ENCODE assay signal across 9 cellular contexts in the genomic region with DNA sequence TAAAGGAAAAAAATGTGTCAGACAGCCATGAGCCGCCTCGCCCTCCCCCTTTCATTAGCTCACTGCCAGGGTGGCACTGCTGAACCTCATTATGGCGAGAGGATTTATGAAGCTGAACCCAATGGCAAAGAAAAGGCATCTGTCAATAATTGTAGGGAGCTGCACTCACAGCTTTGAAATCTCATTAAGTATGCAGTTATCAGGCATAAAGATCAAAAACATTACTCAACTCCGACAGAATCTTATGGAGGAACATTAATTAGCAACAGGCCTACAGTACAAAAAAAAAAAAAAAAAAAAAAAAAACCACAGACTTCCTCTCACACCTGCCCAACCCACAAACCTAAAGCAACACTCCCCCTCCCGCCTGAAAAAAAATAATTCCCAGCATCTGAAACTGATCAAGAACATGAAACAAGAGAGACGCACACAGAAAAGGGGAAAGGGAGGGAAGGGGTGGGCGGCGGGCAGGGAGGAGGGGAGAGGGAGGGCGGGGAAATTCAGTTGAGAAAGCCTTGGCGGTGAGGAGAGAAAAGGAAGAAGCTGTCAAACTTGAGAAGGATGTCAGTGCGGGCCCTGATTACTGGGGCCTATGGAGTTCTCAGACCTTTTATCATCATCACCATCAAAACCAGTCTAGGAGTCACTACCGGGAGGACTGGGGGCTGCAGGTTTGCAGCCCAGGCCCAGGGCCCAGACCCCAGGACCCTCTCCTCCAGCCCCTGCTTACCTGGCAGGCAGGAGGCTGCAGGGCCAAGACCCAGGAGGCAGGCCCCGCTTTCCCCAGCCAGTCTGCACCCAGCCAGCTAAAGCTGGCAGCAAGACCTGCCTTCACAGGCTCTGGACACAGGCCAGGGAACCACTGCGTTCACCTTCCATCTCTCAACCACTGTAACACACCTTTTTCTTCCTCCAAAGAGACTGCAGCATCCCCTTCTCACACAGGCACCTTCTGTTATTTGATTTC. TPM values are rescaled to one million over a fixed set of nuclear protein-coding genes. Genes with fewer than 3 reads are reported as not detected.
DNase-seq lines count a peak whose midpoint lies in the region; ATAC-seq and TF ChIP-seq lines count a peak whose summit lies in the region.
"Had no signal": no experiment of that assay in that cellular context is flagged by ENCODE, and none has a peak within 500 bp of the region (broad histone marks: within the 10 kb centered on the region; RNA-seq: fewer than 3 reads in every experiment).

No MANE protein-coding gene starts in this region.

- H3K9ac ChIP-seq in smooth muscle cell (ENCODE audit: low read depth) (no peak overlapping the region), PC-3 (ENCODE audit: low read length) (no peak overlapping the region)

- H4K20me1 ChIP-seq in smooth muscle cell (ENCODE audit: low read depth) (peaks cover 81% of the 10 kb centered on the region), PC-3 (ENCODE audit: low read length) (no peaks in the 10 kb centered on the region)

- peak overlapping the region; percentile 42 for H3K4me3 Mint-ChIP-seq in activated CD4-positive, alpha-beta T cell treated with anti-CD3 and anti-CD28 coated beads, Interleukin-2, amount 10 ng/mL, durations not matched to agents 24 days and 14 days

- H2AFZ ChIP-seq in smooth muscle cell (ENCODE audit: low read depth): no peak overlapping the region
- no peak overlapping the region for H2AFZ ChIP-seq in PC-3 (ENCODE audit: low read length)

- no peaks in the 10 kb centered on the region for H3K9me2 ChIP-seq in PC-3 (replicated peaks; ENCODE audit: low read length)

- peak; percentile 21; the same call in 1 of the 3 replicates for ATAC-seq in RWPE2 (ENCODE audit: low read depth)
- peak; percentile 28 for ATAC-seq in esophagus mucosa
- no peak for ATAC-seq in PC-3

- no peaks in the 10 kb centered on the region for H3K9me3 Mint-ChIP-seq in activated CD4-positive, alpha-beta T cell treated with anti-CD3 and anti-CD28 coated beads, Interleukin-2, amount 10 ng/mL, durations not matched to agents 24 days and 14 days

- CTCF ChIA-PET in PC-3 (lab: Charles Lee): no interaction called here

- no peaks in the 10 kb centered on the region for H3K9me3 ChIP-seq in RWPE2 (ENCODE audit: severe bottlenecking)
- H3K9me3 ChIP-seq in smooth muscle cell (replicated peaks; ENCODE audit: low read depth): no peaks in the 10 kb centered on the region
- no peaks in the 10 kb centered on the region for H3K9me3 ChIP-seq in PC-3 (ENCODE audit: low read length)

- H3K27me3 Mint-ChIP-seq in activated CD4-positive, alpha-beta T cell treated with anti-CD3 and anti-CD28 coated beads, Interleukin-2, amount 10 ng/mL, durations not matched to agents 24 days and 14 days: peaks cover 54% of the 10 kb centered on the region

- DNase-seq in activated CD4-positive, alpha-beta T cell treated with anti-CD3 and anti-CD28 coated beads, Interleukin-2, amount 10 ng/mL, durations not matched to agents 24 days and 14 days: peak; percentile 75
- DNase-seq in activated CD4-positive, alpha-beta T cell treated with anti-CD3 and anti-CD28 coated beads for 48 hours: no peak
- DNase-seq in RWPE2 (ENCODE audit: low spot score): no peak
- no peak for DNase-seq in smooth muscle cell (lab: John Stamatoyannopoulos, UW; ENCODE audit: unreplicated experiment)
- DNase-seq in NCI-H1930 (lab: John Stamatoyannopoulos, UW): no peak
- no peak for DNase-seq in pons (ENCODE audit: low spot score)
- DNase-seq in PC-3: no peak
- DNase-seq: hippocampal formation had no signal

- H3K36me3 Mint-ChIP-seq in activated CD4-positive, alpha-beta T cell treated with anti-CD3 and anti-CD28 coated beads, Interleukin-2, amount 10 ng/mL, durations not matched to agents 24 days and 14 days (ENCODE audit: low read depth): no peaks in the 10 kb centered on the region

- no peaks in the 10 kb centered on the region for H3K36me3 ChIP-seq in RWPE2 (ENCODE audit: low read depth)
- H3K36me3 ChIP-seq in smooth muscle cell (ENCODE audit: low read depth): no peaks in the 10 kb centered on the region
- no peaks in the 10 kb centered on the region for H3K36me3 ChIP-seq in PC-3 (ENCODE audit: low read depth, low read length)

- POLR2A ChIA-PET in PC-3 (lab: Charles Lee; ENCODE audit: unreplicated experiment): no interaction called here

- no peak for TF ChIP-seq CTCF in RWPE2 (IDR thresholded peaks at IDR 0.05; ENCODE audit: poor library complexity, severe bottlenecking)
- TF ChIP-seq CTCF in smooth muscle cell (IDR thresholded peaks at IDR 0.05; ENCODE audit: borderline replicate concordance, insufficient read depth, poor library complexity, severe bottlenecking): no peak
- no peak for TF ChIP-seq CTCF in PC-3 (conservative IDR thresholded peaks at IDR 0.05; ENCODE audit: low read depth, low read length)

- H3K27me3 ChIP-seq in RWPE2 (ENCODE audit: insufficient read depth, poor library complexity, severe bottlenecking) (no peaks in the 10 kb centered on the region), smooth muscle cell (ENCODE audit: low read depth) (no peaks in the 10 kb centered on the region), PC-3 (ENCODE audit: low read length) (no peaks in the 10 kb centered on the region)

- H3K79me2 ChIP-seq in smooth muscle cell (ENCODE audit: low read depth) (peaks cover 91% of the 10 kb centered on the region), PC-3 (ENCODE audit: low read length) (no peaks in the 10 kb centered on the region)

- intact Hi-C loops in activated CD4-positive, alpha-beta T cell treated with anti-CD3 and anti-CD28 coated beads, Interleukin-2, amount 10 ng/mL, durations not matched to agents 24 days and 14 days (cut with micrococcal nuclease): no loop called here
- intact Hi-C loops in PC-3 (cut with micrococcal nuclease): no loop called here

- H3K27ac Mint-ChIP-seq in activated CD4-positive, alpha-beta T cell treated with anti-CD3 and anti-CD28 coated beads, Interleukin-2, amount 10 ng/mL, durations not matched to agents 24 days and 14 days: peak overlapping the region; percentile 86

- peaks cover 20% of the 10 kb centered on the region for H3K4me1 Mint-ChIP-seq in activated CD4-positive, alpha-beta T cell treated with anti-CD3 and anti-CD28 coated beads, Interleukin-2, amount 10 ng/mL, durations not matched to agents 24 days and 14 days

- 40% methylated on average over 9 of the region's 14 CpGs for WGBS in smooth muscle cell (ENCODE audit: low lambda C conversion rate)

- peaks cover 52% of the 10 kb centered on the region for H3F3A ChIP-seq in smooth muscle cell (ENCODE audit: low read depth)
- no peaks in the 10 kb centered on the region for H3F3A ChIP-seq in PC-3 (ENCODE audit: low read length, unreplicated experiment)

- H3K4me2 ChIP-seq in smooth muscle cell (peak overlapping the region; percentile 79), PC-3 (ENCODE audit: low read length) (no peak overlapping the region)

- H3K4me1 ChIP-seq in RWPE2 (ENCODE audit: insufficient read depth, poor library complexity, severe bottlenecking) (no peaks in the 10 kb centered on the region), smooth muscle cell (ENCODE audit: low read depth) (peaks cover 31% of the 10 kb centered on the region), PC-3 (ENCODE audit: insufficient read depth, low read length) (no peaks in the 10 kb centered on the region)

- no TSS peak for BruUV-seq in PC-3 (replicated peaks; lab: Mats Ljungman, UMichigan)

- H3K27ac ChIP-seq in RWPE2 (ENCODE audit: poor library complexity, severe bottlenecking) (no peak overlapping the region), smooth muscle cell (ENCODE audit: low read depth) (peak overlapping the region; percentile 81), PC-3 (ENCODE audit: low read length) (no peak overlapping the region)

- H3K4me3 ChIP-seq in RWPE2 (ENCODE audit: severe bottlenecking) (no peak overlapping the region), smooth muscle cell (no peak overlapping the region), PC-3 (ENCODE audit: low read length) (no peak overlapping the region)

RNA-seq across cellular contexts. Expression of gene TSHZ3, which starts 8.9 kb away (rescaled TPM):
- 1.3 and 1.6 TPM in 2 replicates for total RNA-seq in activated CD4-positive, alpha-beta T cell treated with anti-CD3 and anti-CD28 coated beads, Interleukin-2, amount 10 ng/mL, durations not matched to agents 24 days and 14 days
- total RNA-seq in esophagus mucosa (1.6 TPM), smooth muscle cell (19.6 and 23.7 TPM in 2 replicates), PC-3 (2014; rRNA removed) (0.18 and 0.23 TPM in 2 replicates)
- 20.5 and 21.8 TPM in 2 replicates for polyA plus RNA-seq in smooth muscle cell
